ENCODE assay signal across 24 cellular contexts in the genomic region with DNA sequence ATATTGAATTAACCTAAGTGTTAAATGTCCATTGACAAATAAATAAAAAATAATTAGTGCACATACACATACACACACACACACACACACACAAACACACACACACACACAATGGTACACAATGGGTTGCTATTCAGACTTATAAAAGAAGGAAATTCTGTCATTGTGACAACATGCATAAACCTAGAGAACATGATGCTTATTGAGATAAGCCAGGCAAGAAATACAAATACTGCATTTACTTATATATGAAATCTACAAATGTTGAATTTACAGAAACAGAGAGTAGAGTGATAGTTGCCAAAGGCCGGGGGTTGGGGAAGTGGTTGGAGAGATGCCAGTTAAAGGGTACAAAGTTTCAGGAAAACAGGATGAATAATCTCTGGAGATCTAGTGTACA.
DNase-seq lines count a peak whose midpoint lies in the region; ATAC-seq, FAIRE-seq and TF ChIP-seq lines count a peak whose summit lies in the region.
"Had no signal": no experiment of that assay in that cellular context is flagged by ENCODE, and none has a peak within 500 bp of the region (broad histone marks: within the 10 kb centered on the region; RNA-seq: fewer than 3 reads in every experiment).

No MANE protein-coding gene starts in this region.

- TF ChIP-seq POLR2A in endothelial cell of umbilical vein (IDR thresholded peaks at IDR 0.05; ENCODE audit: low read depth, low read length): no peak

- no peak for FAIRE-seq in endothelial cell of umbilical vein (lab: Jason Lieb, UNC)
- FAIRE-seq: A549, GM12878, GM12892, GM18507 had no signal

- peaks cover 11% of the 10 kb centered on the region for H3K4me1 ChIP-seq in endothelial cell of umbilical vein (ENCODE audit: control insufficient read depth, extremely low read depth, insufficient read depth, low read length)
- H3K4me1 ChIP-seq: A549; BLaER1 treated with 17β-estradiol and CSF1 and Interleukin-3, amounts not matched to agents 10 nM and 100 nM had no signal

- no peak overlapping the region for H3K27ac Mint-ChIP-seq in activated CD4-positive, alpha-beta memory T cell treated with anti-CD3 and anti-CD28 coated beads for 36 hours
- H3K27ac Mint-ChIP-seq: B cell; CD4-positive, alpha-beta memory T cell; CD4-positive, CD25-positive, alpha-beta regulatory T cell had no signal

- H3K27me3 Mint-ChIP-seq in activated CD4-positive, alpha-beta memory T cell treated with anti-CD3 and anti-CD28 coated beads for 36 hours: no peaks in the 10 kb centered on the region
- H3K27me3 Mint-ChIP-seq: B cell; CD4-positive, alpha-beta memory T cell; CD4-positive, CD25-positive, alpha-beta regulatory T cell; CD8-positive, alpha-beta memory T cell had no signal

- no TSS peak for BruUV-seq in endothelial cell of umbilical vein (replicated peaks; lab: Mats Ljungman, UMichigan)

- in situ Hi-C loops in astrocyte of the spinal cord (cut with HindIII; ENCODE audit: low sequenced_read_pairs): no loop called here

- no peak overlapping the region for H3K4me3 ChIP-seq in LNCaP clone FGC (ENCODE audit: low read depth, low read length)
- H3K4me3 ChIP-seq in astrocyte of the spinal cord (ENCODE audit: low read depth, low read length): no peak overlapping the region
- no peak overlapping the region for H3K4me3 ChIP-seq in endothelial cell of umbilical vein (replicated peaks in 1 of 3; ENCODE audit: insufficient read depth in 1 of 3, low read depth in 1 of 3, low read length in 3 of 3)
- H3K4me3 ChIP-seq: A549; BLaER1 treated with 17β-estradiol and CSF1 and Interleukin-3, amounts not matched to agents 10 nM and 100 nM; GM12878 had no signal

- H3K9ac ChIP-seq in endothelial cell of umbilical vein (replicated peaks; ENCODE audit: extremely low read depth, insufficient read depth, low read length): no peak overlapping the region
- H3K9ac ChIP-seq: BLaER1 treated with 17β-estradiol and CSF1 and Interleukin-3, amounts not matched to agents 10 nM and 100 nM had no signal

- DNase-seq in LNCaP clone FGC (ENCODE audit: low read depth) (peak; percentile 90), astrocyte of the spinal cord (ENCODE audit: low read depth, low spot score) (peak; percentile 4), endothelial cell of umbilical vein (ENCODE audit: low read depth, low spot score) (peak; percentile 77), NCI-H510A (lab: John Stamatoyannopoulos, UW) (no peak), left cardiac atrium (no peak)
- DNase-seq in activated CD4-positive, alpha-beta memory T cell treated with anti-CD3 and anti-CD28 coated beads for 36 hours: no peak
- DNase-seq: AML-193; CD4-positive, alpha-beta memory T cell; CD4-positive, CD25-positive, alpha-beta regulatory T cell; CD8-positive, alpha-beta memory T cell; COR-L47; DMS 273 treated with DMSO at 0.1 percent for 48 hours; DMS153; DMS79; DND-41; EL; GDM1 had no signal

- CTCF ChIA-PET in endothelial cell of umbilical vein (lab: Charles Lee): no interaction called here
- CTCF ChIA-PET in activated CD4-positive, alpha-beta memory T cell treated with anti-CD3 and anti-CD28 coated beads for 36 hours (lab: Charles Lee): no interaction called here

- no peak overlapping the region for H3K4me2 ChIP-seq in endothelial cell of umbilical vein (ENCODE audit: insufficient read depth, low read length)
- H3K4me2 ChIP-seq: A549; BLaER1 treated with 17β-estradiol and CSF1 and Interleukin-3, amounts not matched to agents 10 nM and 100 nM had no signal

- no peaks in the 10 kb centered on the region for H3K9me1 ChIP-seq in endothelial cell of umbilical vein (replicated peaks; ENCODE audit: control insufficient read depth, extremely low read depth, insufficient read depth, low read length)

- H3K27ac ChIP-seq in endothelial cell of umbilical vein (ENCODE audit: insufficient read depth, low read depth, low read length): no peak overlapping the region
- H3K27ac ChIP-seq: 22Rv1; A549; BLaER1 treated with 17β-estradiol and CSF1 and Interleukin-3, amounts not matched to agents 10 nM and 100 nM had no signal

- H3K36me3 Mint-ChIP-seq in activated CD4-positive, alpha-beta memory T cell treated with anti-CD3 and anti-CD28 coated beads for 36 hours: no peaks in the 10 kb centered on the region
- H3K36me3 Mint-ChIP-seq: CD4-positive, alpha-beta memory T cell; CD4-positive, CD25-positive, alpha-beta regulatory T cell; CD8-positive, alpha-beta memory T cell had no signal

- no peaks in the 10 kb centered on the region for H3K36me3 ChIP-seq in endothelial cell of umbilical vein (ENCODE audit: control insufficient read depth in 2 of 2, extremely low read depth in 1 of 2, insufficient read depth in 2 of 2, low read length in 2 of 2)
- H3K36me3 ChIP-seq: BLaER1 treated with 17β-estradiol and CSF1 and Interleukin-3, amounts not matched to agents 10 nM and 100 nM had no signal

- POLR2A ChIA-PET in endothelial cell of umbilical vein (lab: Charles Lee): no interaction called here
- POLR2A ChIA-PET in activated CD4-positive, alpha-beta memory T cell treated with anti-CD3 and anti-CD28 coated beads for 36 hours (lab: Charles Lee): no interaction called here

- H2AFZ ChIP-seq in endothelial cell of umbilical vein (ENCODE audit: low read depth, low read length): no peak overlapping the region

- H4K20me1 ChIP-seq in endothelial cell of umbilical vein (replicated peaks; ENCODE audit: control insufficient read depth, extremely low read depth, insufficient read depth, low read length): no peaks in the 10 kb centered on the region
- H4K20me1 ChIP-seq: BLaER1 treated with 17β-estradiol and CSF1 and Interleukin-3, amounts not matched to agents 10 nM and 100 nM had no signal

- dilution Hi-C loops in endothelial cell of umbilical vein (cut with MboI; ENCODE audit: extremely low pct_ligation_motif_present, low sequenced_read_pairs): no loop called here

- H3K27me3 ChIP-seq in endothelial cell of umbilical vein (ENCODE audit: control insufficient read depth in 2 of 2, insufficient read depth in 2 of 2, low read length in 2 of 2): no peaks in the 10 kb centered on the region
- H3K27me3 ChIP-seq: BLaER1 treated with 17β-estradiol and CSF1 and Interleukin-3, amounts not matched to agents 10 nM and 100 nM had no signal

- no peak for ATAC-seq in left cardiac atrium
- ATAC-seq: A549, GM12878 had no signal

- no peaks in the 10 kb centered on the region for H3K4me1 Mint-ChIP-seq in activated CD4-positive, alpha-beta memory T cell treated with anti-CD3 and anti-CD28 coated beads for 36 hours (ENCODE audit: low read depth)
- H3K4me1 Mint-ChIP-seq: B cell; CD4-positive, alpha-beta memory T cell; CD4-positive, CD25-positive, alpha-beta regulatory T cell; CD8-positive, alpha-beta memory T cell had no signal

- no peaks in the 10 kb centered on the region for H3K79me2 ChIP-seq in endothelial cell of umbilical vein (ENCODE audit: control insufficient read depth, insufficient read depth, low read length)

- no peaks in the 10 kb centered on the region for H3K9me3 ChIP-seq in endothelial cell of umbilical vein (replicated peaks; ENCODE audit: control insufficient read depth, insufficient read depth, low read length)
- H3K9me3 ChIP-seq: A549 had no signal

- peaks cover 31% of the 10 kb centered on the region for H3K9me3 Mint-ChIP-seq in activated CD4-positive, alpha-beta memory T cell treated with anti-CD3 and anti-CD28 coated beads for 36 hours

- no peak overlapping the region for H3K4me3 Mint-ChIP-seq in activated CD4-positive, alpha-beta memory T cell treated with anti-CD3 and anti-CD28 coated beads for 36 hours
- H3K4me3 Mint-ChIP-seq: B cell; CD4-positive, alpha-beta memory T cell; CD4-positive, CD25-positive, alpha-beta regulatory T cell; CD8-positive, alpha-beta memory T cell had no signal

- intact Hi-C loops in endothelial cell of umbilical vein (cut with micrococcal nuclease): no loop called here
- intact Hi-C loops in activated CD4-positive, alpha-beta memory T cell treated with anti-CD3 and anti-CD28 coated beads for 36 hours (cut with micrococcal nuclease): no loop called here
- intact Hi-C loops in left cardiac atrium (cut with DNase I): no loop called here

- no peak for TF ChIP-seq CTCF in LNCaP clone FGC (IDR thresholded peaks at IDR 0.05; ENCODE audit: control insufficient read depth, extremely low read depth, insufficient read depth)
- no peak for TF ChIP-seq CTCF in astrocyte of the spinal cord (IDR thresholded peaks at IDR 0.05; ENCODE audit: low read depth, low read length)
- no peak for TF ChIP-seq CTCF in endothelial cell of umbilical vein (IDR thresholded peaks at IDR 0.05; ENCODE audit: extremely low read depth in 1 of 2, insufficient read depth in 1 of 2, low read depth in 1 of 2, low read length in 2 of 2)

TF ChIP-seq in endothelial cell of umbilical vein, 7 proteins besides CTCF, POLR2A, EP300 and RAD21:
- TF ChIP-seq FOS (IDR thresholded peaks at IDR 0.05; ENCODE audit: borderline replicate concordance, insufficient read depth, low read length) (no peak), GATA2 (IDR thresholded peaks at IDR 0.05; ENCODE audit: insufficient read depth, insufficient read length, low read depth, low read length) (peak; percentile 73), POLR2AphosphoS5 (IDR thresholded peaks at IDR 0.05; ENCODE audit: insufficient read depth, low read depth, low read length) (peak; percentile 11)

Comparison
In these comparisons a context has a peak if more than half of its experiments do, and no peak if none do; other contexts are left out.
1. DNase-seq: peak in LNCaP clone FGC (single experiment), astrocyte of the spinal cord (single experiment) and endothelial cell of umbilical vein (single experiment); none in activated CD4-positive, alpha-beta memory T cell treated with anti-CD3 and anti-CD28 coated beads for 36 hours (single experiment), NCI-H510A (single experiment) and left cardiac atrium (single experiment).